ENCODE assay signal across 8 cellular contexts in genomic region chr22:36546092-36546804, GRCh38. TPM values are rescaled to one million over a fixed set of nuclear protein-coding genes. Genes with fewer than 3 reads are reported as not detected.
DNase-seq lines count a peak whose midpoint lies in the region; ATAC-seq and TF ChIP-seq lines count a peak whose summit lies in the region.

No MANE protein-coding gene starts in this region.

- intact Hi-C loops in head of caudate nucleus (cut with DNase I) = loop anchor here (10.0 kb wide), 2 partner anchors 219 to 309 kb away; no protein-coding TSS in a partner anchor
- intact Hi-C loops in sciatic nerve (cut with DNase I) = no loop called here

- H3K9me3 Mint-ChIP-seq in CD8-positive, alpha-beta memory T cell = peaks cover 0 to 2% (median 0%) of the 10 kb centered on the region in 5 donors

- peak; percentile 57 for ATAC-seq in sciatic nerve
- no peak for ATAC-seq in HG02763 (IDR thresholded peaks at IDR 0.05; ENCODE audit: unreplicated experiment)

- no peak overlapping the region for H3K4me3 Mint-ChIP-seq in CD8-positive, alpha-beta memory T cell

- peaks cover 10% of the 10 kb centered on the region for H3K27me3 ChIP-seq in AG04450 (ENCODE audit: control insufficient read depth, insufficient read depth, low read length)
- peaks cover 7% of the 10 kb centered on the region for H3K27me3 ChIP-seq in CD8-positive, alpha-beta memory T cell (ENCODE audit: insufficient read depth, low read length, poor library complexity, severe bottlenecking)

- peaks cover 0 to 3% (median 3%) of the 10 kb centered on the region in 3 donors for H3K4me1 Mint-ChIP-seq in CD8-positive, alpha-beta memory T cell

- H3K4me3 ChIP-seq in AG04450 (ENCODE audit: low read depth, low read length) (no peak overlapping the region), GM12865 (ENCODE audit: low read depth, low read length) (no peak overlapping the region)
- no peak overlapping the region for H3K4me3 ChIP-seq in CD8-positive, alpha-beta memory T cell (ENCODE audit: low read length)

- no peaks in the 10 kb centered on the region for H3K4me1 ChIP-seq in CD8-positive, alpha-beta memory T cell (ENCODE audit: insufficient read depth, low read length)

- H3K27ac Mint-ChIP-seq in CD8-positive, alpha-beta memory T cell = no peak overlapping the region

- DNase-seq in AG04450 (ENCODE audit: low read depth, low spot score) = no peak
- peak; percentile 44 for DNase-seq in GM12865 (ENCODE audit: low read depth)
- DNase-seq in NCI-H226 = peak; percentile 20
- DNase-seq in activated CD8-positive, alpha-beta memory T cell treated with anti-CD3 and anti-CD28 coated beads, Interleukin-2, amount 50 U/mL, for 48 hours = peak; percentile 71
- peak; percentile 29 to 78 (median 58) for DNase-seq in head of caudate nucleus
- DNase-seq in sciatic nerve (ENCODE audit: low spot score) = no peak
- no peak for DNase-seq in CD8-positive, alpha-beta memory T cell

- peaks cover 10 to 50% of the 10 kb centered on the region in 2 donors for H3K27me3 Mint-ChIP-seq in CD8-positive, alpha-beta memory T cell

- POLR2A ChIA-PET in AG04450 (lab: Yijun Ruan, JAX) = interaction anchor here (0.6 to 1.1 kb wide), 2 partner anchors 230 to 436 kb away, joined by 3 to 9 read pairs; partner anchors contain the start of gene IFT27
- POLR2A ChIA-PET in CD8-positive, alpha-beta memory T cell (lab: Charles Lee) = no interaction called here

- TF ChIP-seq CTCF in AG04450 (IDR thresholded peaks at IDR 0.05; ENCODE audit: low read depth, low read length) = peak; percentile 58
- peak; percentile 51 for TF ChIP-seq CTCF in GM12865 (IDR thresholded peaks at IDR 0.05; ENCODE audit: insufficient read depth, low read depth, low read length, missing control alignments)

- H3K9me3 ChIP-seq in AG04450 (ENCODE audit: control insufficient read depth, insufficient read depth, low read length) = no peaks in the 10 kb centered on the region
- H3K9me3 ChIP-seq in CD8-positive, alpha-beta memory T cell (ENCODE audit: low read length) = no peaks in the 10 kb centered on the region

- no peak overlapping the region for H3K27ac ChIP-seq in AG04450 (ENCODE audit: low read depth, low read length)
- H3K27ac ChIP-seq in CD8-positive, alpha-beta memory T cell (ENCODE audit: low read depth, low read length) = no peak overlapping the region

- CTCF ChIA-PET in AG04450 (lab: Charles Lee) = interaction anchor here (0.5 to 9.2 kb wide), 16 partner anchors 9 to 315 kb away, joined by 3 to 140 read pairs (median 4); partner anchors contain the start of gene IFT27
- CTCF ChIA-PET in CD8-positive, alpha-beta memory T cell (lab: Charles Lee) = no interaction called here

- peaks cover 0 to 4% (median 0%) of the 10 kb centered on the region in 3 donors for H3K36me3 Mint-ChIP-seq in CD8-positive, alpha-beta memory T cell

- no peaks in the 10 kb centered on the region for H3K36me3 ChIP-seq in CD8-positive, alpha-beta memory T cell (ENCODE audit: insufficient read depth, low read length)

RNA-seq across cellular contexts. Expression of gene EIF3D, which starts 17.3 kb away (rescaled TPM):
- polyA plus RNA-seq in AG04450 (2011; rRNA removed) = 349 and 388 TPM in 2 replicates
- polyA minus RNA-seq in AG04450 (2011; rRNA and poly(A)+ RNA removed) = 373 and 468 TPM in 2 replicates
- 132 TPM for total RNA-seq in sciatic nerve
- total RNA-seq in CD8-positive, alpha-beta memory T cell = 100 to 1,000 TPM; 333 to 341 TPM
- polyA plus RNA-seq in CD8-positive, alpha-beta memory T cell = 140 TPM

RNA-seq across cellular contexts. Expression of gene FOXRED2, which starts 39.4 kb away (rescaled TPM):
- 2.4 and 3.3 TPM in 2 replicates for polyA plus RNA-seq in AG04450 (2011; rRNA removed)
- 3.7 and 5.1 TPM in 2 replicates for polyA minus RNA-seq in AG04450 (2011; rRNA and poly(A)+ RNA removed)
- 13.7 TPM for total RNA-seq in sciatic nerve
- total RNA-seq in CD8-positive, alpha-beta memory T cell = 10 to 100 TPM; 23.7 to 27.6 TPM
- 1.8 TPM for polyA plus RNA-seq in CD8-positive, alpha-beta memory T cell

Comparison
In these comparisons a context has a peak if more than half of its experiments do, and no peak if none do; other contexts are left out.
1. DNase-seq: peak in GM12865 (single experiment), NCI-H226 (single experiment), activated CD8-positive, alpha-beta memory T cell treated with anti-CD3 and anti-CD28 coated beads, Interleukin-2, amount 50 U/mL, for 48 hours (single experiment) and head of caudate nucleus (42 of 42); none in AG04450 (single experiment), sciatic nerve (single experiment) and CD8-positive, alpha-beta memory T cell (0 of 5).